8 cellular contexts compared by ENCODE assay signal in genomic region chr5:131417240-131417869, GRCh38.
DNase-seq lines count a peak whose midpoint lies in the region; ATAC-seq and TF ChIP-seq lines count a peak whose summit lies in the region.

No MANE protein-coding gene starts in this region.

- intact Hi-C loops in IMR-90 (cut with micrococcal nuclease) = loop anchor here (1.0 to 5.0 kb wide), 3 partner anchors 252 to 1515 kb away; partner anchors contain the start of gene HINT1
- intact Hi-C loops in Panc1 (cut with micrococcal nuclease; ENCODE audit: unreplicated experiment) = no loop called here

- H3K4me1 Mint-ChIP-seq in activated T-cell treated with anti-CD3 and anti-CD28 coated beads, Interleukin-2, amount 50 U/mL, for 4 hours (ENCODE audit: low read depth) = peaks cover 44% of the 10 kb centered on the region
- peaks cover 5% of the 10 kb centered on the region for H3K4me1 Mint-ChIP-seq in neural crest cell
- H3K4me1 Mint-ChIP-seq in stimulated activated naive CD8-positive, alpha-beta T cell treated with anti-CD3 and anti-CD28 coated beads, Interleukin-15, amount 100 ng/mL, for 72 hours = peaks cover 49% of the 10 kb centered on the region

- no peak overlapping the region for H2AK9ac ChIP-seq in IMR-90 (replicated peaks; ENCODE audit: low read depth, low read length, poor library complexity)

- no peak overlapping the region for H4K5ac ChIP-seq in IMR-90 (ENCODE audit: low read depth, low read length)

- no peak overlapping the region for H4K8ac ChIP-seq in IMR-90 (ENCODE audit: low read depth in 2 of 2, low read length in 2 of 2)

- H4K91ac ChIP-seq in IMR-90 (ENCODE audit: insufficient read depth, low read depth, low read length) = no peak overlapping the region

- no peaks in the 10 kb centered on the region for H3K9me3 Mint-ChIP-seq in activated T-cell treated with anti-CD3 and anti-CD28 coated beads, Interleukin-2, amount 50 U/mL, for 4 hours
- H3K9me3 Mint-ChIP-seq in neural crest cell = no peaks in the 10 kb centered on the region
- H3K9me3 Mint-ChIP-seq in stimulated activated naive CD8-positive, alpha-beta T cell treated with anti-CD3 and anti-CD28 coated beads, Interleukin-15, amount 100 ng/mL, for 72 hours = no peaks in the 10 kb centered on the region

- POLR2A ChIA-PET in IMR-90 (lab: Charles Lee; ENCODE audit: unreplicated experiment) (no interaction called here), Panc1 (lab: Charles Lee) (no interaction called here)

- peaks cover 19% of the 10 kb centered on the region for H3K36me3 Mint-ChIP-seq in activated T-cell treated with anti-CD3 and anti-CD28 coated beads, Interleukin-2, amount 50 U/mL, for 4 hours (ENCODE audit: insufficient read depth)
- peaks cover 9% of the 10 kb centered on the region for H3K36me3 Mint-ChIP-seq in neural crest cell (ENCODE audit: low read depth)

- H3K14ac ChIP-seq in IMR-90 (replicated peaks; ENCODE audit: low read depth, low read length) = no peak overlapping the region

- no peak overlapping the region for H2AK5ac ChIP-seq in IMR-90 (ENCODE audit: low read depth, low read length)

- H3K27me3 Mint-ChIP-seq in activated T-cell treated with anti-CD3 and anti-CD28 coated beads, Interleukin-2, amount 50 U/mL, for 4 hours (ENCODE audit: low read depth) = no peaks in the 10 kb centered on the region
- H3K27me3 Mint-ChIP-seq in neural crest cell (ENCODE audit: low read depth) = no peaks in the 10 kb centered on the region
- H3K27me3 Mint-ChIP-seq in stimulated activated naive CD8-positive, alpha-beta T cell treated with anti-CD3 and anti-CD28 coated beads, Interleukin-15, amount 100 ng/mL, for 72 hours = no peaks in the 10 kb centered on the region

- no peak overlapping the region for H2AFZ ChIP-seq in IMR-90 (replicated peaks; ENCODE audit: low read length, poor library complexity)

- no peak overlapping the region for H2BK5ac ChIP-seq in IMR-90 (ENCODE audit: low read depth, low read length, poor library complexity, severe bottlenecking)

- in situ Hi-C loops in IMR-90 (cut with MboI; ENCODE audit: low sequenced_read_pairs) = loop anchor here (25.0 kb wide), 3 partner anchors 530 to 1505 kb away; partner anchors contain the start of gene CHSY3
- in situ Hi-C loops in Panc1 (cut with HindIII; ENCODE audit: low pct_unique_long_range_greater_than_20kb, low sequenced_read_pairs) = no loop called here

- H4K20me1 ChIP-seq in IMR-90 (ENCODE audit: insufficient read depth, low read length) = no peaks in the 10 kb centered on the region

- TF ChIP-seq RAD21 in IMR-90 (IDR thresholded peaks at IDR 0.05; ENCODE audit: low read length) = peak; percentile 85

- H3K4me3 Mint-ChIP-seq in activated T-cell treated with anti-CD3 and anti-CD28 coated beads, Interleukin-2, amount 50 U/mL, for 4 hours = peak overlapping the region; percentile 34
- no peak overlapping the region for H3K4me3 Mint-ChIP-seq in neural crest cell
- peak overlapping the region; percentile 53 to 59 for H3K4me3 Mint-ChIP-seq in stimulated activated naive CD8-positive, alpha-beta T cell treated with anti-CD3 and anti-CD28 coated beads, Interleukin-15, amount 100 ng/mL, for 72 hours

- no peak overlapping the region for H2BK15ac ChIP-seq in IMR-90 (ENCODE audit: low read depth, low read length)

- no peaks in the 10 kb centered on the region for H3K9me1 ChIP-seq in IMR-90 (ENCODE audit: insufficient read depth, low read length)

- no peak overlapping the region for H3K4me2 ChIP-seq in IMR-90 (ENCODE audit: low read depth, low read length)

- H3K79me1 ChIP-seq in IMR-90 (ENCODE audit: low read depth in 1 of 2, low read length in 2 of 2) = no peaks in the 10 kb centered on the region

- no peak overlapping the region for H3K56ac ChIP-seq in IMR-90 (ENCODE audit: extremely low read depth, insufficient read depth, low read length)

- ATAC-seq in GM21367 (IDR thresholded peaks at IDR 0.05; ENCODE audit: unreplicated experiment) = peak; percentile 31
- peak; percentile 76 for ATAC-seq in IMR-90 (ENCODE audit: low read depth)
- peak; percentile 82 for ATAC-seq in Panc1
- ATAC-seq in activated T-cell treated with anti-CD3 and anti-CD28 coated beads, Interleukin-2, amount 50 U/mL, for 4 hours = peak in 1 of 2 donors; percentile 60
- ATAC-seq in stimulated activated naive CD8-positive, alpha-beta T cell treated with anti-CD3 and anti-CD28 coated beads, Interleukin-15, amount 100 ng/mL, for 72 hours = peak; percentile 48

- no peaks in the 10 kb centered on the region for H3K9me3 ChIP-seq in IMR-90 (ENCODE audit: control insufficient read depth, insufficient read depth, low read length)
- H3K9me3 ChIP-seq in Panc1 (ENCODE audit: control insufficient read depth, insufficient read depth, low read depth, low read length) = no peaks in the 10 kb centered on the region

- H3K27me3 ChIP-seq in IMR-90 (ENCODE audit: control insufficient read depth, insufficient read depth, low read length) (no peaks in the 10 kb centered on the region), Panc1 (ENCODE audit: control insufficient read depth, insufficient read depth, low read length) (no peaks in the 10 kb centered on the region)

- H3K36me3 ChIP-seq in IMR-90 (ENCODE audit: control insufficient read depth, insufficient read depth, low read length) = 0 out of 2 replicates have a peak, but pooled peaks cover 2% of the 10 kb centered on the region
- no peaks in the 10 kb centered on the region for H3K36me3 ChIP-seq in Panc1 (ENCODE audit: control insufficient read depth, insufficient read depth, low read length)

- H2BK20ac ChIP-seq in IMR-90 (ENCODE audit: low read depth, low read length) = no peak overlapping the region

- TF ChIP-seq CTCF in IMR-90 (conservative IDR thresholded peaks at IDR 0.05; ENCODE audit: low read depth, low read length) (peak; percentile 84), Panc1 (IDR thresholded peaks at IDR 0.05) (peak; percentile 87), neural crest cell (conservative IDR thresholded peaks at IDR 0.05) (peak; percentile 86)

- H3K4me1 ChIP-seq in IMR-90 (ENCODE audit: control insufficient read depth, insufficient read depth, low read length) (no peaks in the 10 kb centered on the region), Panc1 (ENCODE audit: control insufficient read depth, insufficient read depth, low read length) (no peaks in the 10 kb centered on the region)

- BruUV-seq in IMR-90 (replicated peaks; lab: Mats Ljungman, UMichigan) (no TSS peak), Panc1 (replicated peaks; lab: Mats Ljungman, UMichigan) (TSS peak; percentile 37)

- no peak for TF ChIP-seq POLR2A in IMR-90 (IDR thresholded peaks at IDR 0.05; ENCODE audit: low read depth, low read length)

- CTCF ChIA-PET in IMR-90 (lab: Yijun Ruan, JAX) (interaction anchor here (1.4 kb wide), 1 partner anchor 9 kb away, joined by 3 read pairs; no protein-coding TSS in a partner anchor), Panc1 (lab: Charles Lee) (no interaction called here)

- no peak overlapping the region for H3K18ac ChIP-seq in IMR-90 (ENCODE audit: low read depth, low read length)

- no peak overlapping the region for H2BK120ac ChIP-seq in IMR-90 (ENCODE audit: low read depth, low read length)

- dilution Hi-C loops in IMR-90 (cut with HindIII; ENCODE audit: low sequenced_read_pairs, unreplicated experiment) = no loop called here

- DNase-seq in COR-L47 (lab: John Stamatoyannopoulos, UW) (peak; percentile 65), IMR-90 (peak; percentile 71), Panc1 (ENCODE audit: low read depth, low spot score) (peak; percentile 41), fibroblast of gingiva (ENCODE audit: low read depth) (peak; percentile 56), neural crest cell (ENCODE audit: low read depth, low spot score) (peak; percentile 84)
- DNase-seq in activated T-cell treated with anti-CD3 and anti-CD28 coated beads, Interleukin-2, amount 50 U/mL, for 4 hours = peak; percentile 86
- DNase-seq in stimulated activated naive CD8-positive, alpha-beta T cell treated with anti-CD3 and anti-CD28 coated beads, Interleukin-15, amount 100 ng/mL, for 72 hours = peak; percentile 61 to 69

- H3K4me3 ChIP-seq in IMR-90 (ENCODE audit: insufficient read depth, low read depth, low read length) (no peak overlapping the region), Panc1 (ENCODE audit: low read depth in 2 of 2, low read length in 2 of 2) (no peak overlapping the region)

- no peak overlapping the region for H3K27ac Mint-ChIP-seq in neural crest cell (ENCODE audit: unreplicated experiment)
- H3K27ac Mint-ChIP-seq in stimulated activated naive CD8-positive, alpha-beta T cell treated with anti-CD3 and anti-CD28 coated beads, Interleukin-15, amount 100 ng/mL, for 72 hours = peak overlapping the region in 1 of 2 donors; percentile 65

- no peak overlapping the region for H3K9ac ChIP-seq in IMR-90 (ENCODE audit: low read depth, low read length)

- no CpG with 5 or more reads among the region's 7 CpGs for WGBS in IMR-90 (ENCODE audit: extremely low coverage in 2 of 2, insufficient read length in 1 of 2), 2 experiments

- H3K23ac ChIP-seq in IMR-90 (ENCODE audit: low read depth, low read length) = no peak overlapping the region

- no peak overlapping the region for H3K27ac ChIP-seq in IMR-90 (ENCODE audit: insufficient read depth, low read length)
- H3K27ac ChIP-seq in Panc1 (ENCODE audit: low read length) = no peak overlapping the region

- H3K4ac ChIP-seq in IMR-90 (ENCODE audit: low read depth, low read length) = no peak overlapping the region

TF ChIP-seq in IMR-90, 13 proteins besides CTCF, POLR2A, EP300 and RAD21:
- TF ChIP-seq MXI1 (IDR thresholded peaks at IDR 0.05; ENCODE audit: borderline replicate concordance, low read depth, low read length) (no peak), SMC3 (IDR thresholded peaks at IDR 0.05; ENCODE audit: low read depth, low read length) (peak; percentile 81)
